ENCODE assay signal across 20 cellular contexts in the genomic region with DNA sequence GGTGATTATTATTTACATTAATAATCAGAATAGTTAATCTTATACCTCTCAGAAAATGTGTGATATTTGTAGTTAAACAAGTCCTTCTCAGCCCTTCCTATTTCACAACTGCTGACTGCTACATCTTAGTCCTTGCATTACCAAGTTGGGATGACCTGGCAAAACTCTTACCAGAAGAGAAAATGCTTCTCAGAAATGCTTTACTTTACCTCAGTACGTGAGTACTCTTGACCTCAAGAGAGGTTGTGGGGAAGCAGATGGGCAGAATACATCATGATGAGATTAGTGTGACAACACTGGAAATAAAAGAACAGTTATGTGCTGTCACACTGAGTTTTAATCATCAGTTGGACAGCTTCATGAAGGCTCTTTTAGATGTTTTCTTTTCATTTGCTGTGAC. TPM values are rescaled to one million over a fixed set of nuclear protein-coding genes. Genes with fewer than 3 reads are reported as not detected.
DNase-seq lines count a peak whose midpoint lies in the region; ATAC-seq, FAIRE-seq and TF ChIP-seq lines count a peak whose summit lies in the region.
"Had no signal": no experiment of that assay in that cellular context is flagged by ENCODE, and none has a peak within 500 bp of the region (broad histone marks: within the 10 kb centered on the region; RNA-seq: fewer than 3 reads in every experiment).

No MANE protein-coding gene starts in this region.

- H2AFZ ChIP-seq in keratinocyte (ENCODE audit: control insufficient read depth, low read length) (no peak overlapping the region), MM.1S (ENCODE audit: low read length) (no peak overlapping the region)

- dilution Hi-C loops in keratinocyte (cut with MboI; ENCODE audit: extremely low pct_ligation_motif_present, low sequenced_read_pairs): no loop called here

- H3K9me2 ChIP-seq in MM.1S (replicated peaks; ENCODE audit: insufficient read depth, low read length): no peaks in the 10 kb centered on the region

- no peaks in the 10 kb centered on the region for H3K4me1 Mint-ChIP-seq in WTC11
- H3K4me1 Mint-ChIP-seq: central memory CD8-positive, alpha-beta T cell had no signal

- no peaks in the 10 kb centered on the region for H3K4me1 ChIP-seq in keratinocyte (ENCODE audit: control insufficient read depth, extremely low read depth, insufficient read depth, low read length)
- no peaks in the 10 kb centered on the region for H3K4me1 ChIP-seq in MM.1S (ENCODE audit: low read length)

- H3K27me3 Mint-ChIP-seq in WTC11 (ENCODE audit: low read depth): no peaks in the 10 kb centered on the region
- H3K27me3 Mint-ChIP-seq: central memory CD8-positive, alpha-beta T cell had no signal

- ATAC-seq in WTC11 (no peak), HG03025 (IDR thresholded peaks at IDR 0.05; ENCODE audit: low FRiP score, unreplicated experiment) (no peak), GM21526 (IDR thresholded peaks at IDR 0.05; ENCODE audit: low FRiP score, unreplicated experiment) (no peak)
- ATAC-seq: left ventricle myocardium superior, mucosa of descending colon had no signal

- no peaks in the 10 kb centered on the region for H3K9me1 ChIP-seq in keratinocyte (ENCODE audit: control insufficient read depth, extremely low read depth, insufficient read depth, low read length)

- H3K27ac ChIP-seq in keratinocyte (ENCODE audit: control insufficient read depth, insufficient read depth, low read length): no peak overlapping the region
- no peak overlapping the region for H3K27ac ChIP-seq in MM.1S (ENCODE audit: low read length)
- H3K27ac ChIP-seq: esophagus muscularis mucosa, thyroid gland had no signal

- peak overlapping the region; percentile 29; the same call in 1 of the 2 replicates for H3K27ac Mint-ChIP-seq in WTC11

- peaks cover 20% of the 10 kb centered on the region for H3K36me3 Mint-ChIP-seq in WTC11

- FAIRE-seq in keratinocyte (lab: Jason Lieb, UNC): peak; percentile 5
- FAIRE-seq: GM18507 had no signal

- H3K9ac ChIP-seq in keratinocyte (ENCODE audit: control insufficient read depth, extremely low read depth, insufficient read depth, low read length) (no peak overlapping the region), MM.1S (ENCODE audit: low read length) (no peak overlapping the region)

- DNase-seq in AG10803 (ENCODE audit: low read depth) (peak; percentile 11), CD1c-positive myeloid dendritic cell (ENCODE audit: extremely low spot score) (peak; percentile 3), WTC11 (ENCODE audit: low spot score) (no peak), keratinocyte (ENCODE audit: low read depth, low spot score) (no peak), MM.1S (no peak), SHP77 treated with DMSO at 0.1 percent for 48 hours (lab: John Stamatoyannopoulos, UW) (no peak)
- DNase-seq: effector memory CD4-positive, alpha-beta T cell; glutamatergic neuron; left ventricle myocardium superior; mucosa of descending colon; NCI-H1048; NCI-H510A; SIG-M5; stimulated activated naive CD4-positive, alpha-beta T cell; thyroid gland had no signal

- H3K4me2 ChIP-seq in keratinocyte (ENCODE audit: control insufficient read depth, extremely low read depth, insufficient read depth, low read depth, low read length) (no peak overlapping the region), MM.1S (ENCODE audit: low read depth, low read length) (no peak overlapping the region)

- POLR2A ChIA-PET in WTC11 (lab: Charles Lee): interaction anchor here (0.6 kb wide), 1 partner anchor 51 kb away, joined by 6 read pairs; no protein-coding TSS in a partner anchor

- no peaks in the 10 kb centered on the region for H3K9me3 ChIP-seq in keratinocyte (ENCODE audit: control insufficient read depth, low read depth, low read length)
- H3K9me3 ChIP-seq in MM.1S (replicated peaks; ENCODE audit: insufficient read depth, low read length): no peaks in the 10 kb centered on the region
- H3K9me3 ChIP-seq: esophagus muscularis mucosa, mucosa of descending colon, thyroid gland had no signal

- H3F3A ChIP-seq in MM.1S (ENCODE audit: insufficient read depth, low read length): no peaks in the 10 kb centered on the region

- no peaks in the 10 kb centered on the region for H3K27me3 ChIP-seq in keratinocyte (ENCODE audit: control insufficient read depth, extremely low read depth, insufficient read depth, low read length)
- H3K27me3 ChIP-seq in MM.1S (replicated peaks; ENCODE audit: insufficient read depth, low read length): no peaks in the 10 kb centered on the region
- H3K27me3 ChIP-seq: esophagus muscularis mucosa, thyroid gland had no signal

- H3K79me2 ChIP-seq in keratinocyte (ENCODE audit: control insufficient read depth, insufficient read depth, low read length) (no peaks in the 10 kb centered on the region), MM.1S (ENCODE audit: low read length) (peaks cover 8% of the 10 kb centered on the region; the same call in 1 of the 2 replicates)

- H3K4me3 Mint-ChIP-seq in WTC11: no peak overlapping the region
- H3K4me3 Mint-ChIP-seq: central memory CD8-positive, alpha-beta T cell had no signal

- CTCF ChIA-PET in WTC11 (lab: Charles Lee): no interaction called here

- H3K4me3 ChIP-seq in AG10803 (ENCODE audit: low read length): no peak overlapping the region
- no peak overlapping the region for H3K4me3 ChIP-seq in keratinocyte (ENCODE audit: control insufficient read depth in 2 of 3, extremely low read depth in 1 of 3, insufficient read depth in 2 of 3, low read depth in 1 of 3, low read length in 3 of 3)
- H3K4me3 ChIP-seq in MM.1S (ENCODE audit: low read length): no peak overlapping the region
- H3K4me3 ChIP-seq: esophagus muscularis mucosa, mucosa of descending colon, thyroid gland had no signal

- H4K20me1 ChIP-seq in keratinocyte (ENCODE audit: control insufficient read depth, extremely low read depth, insufficient read depth, low read length): no peaks in the 10 kb centered on the region
- no peaks in the 10 kb centered on the region for H4K20me1 ChIP-seq in MM.1S (ENCODE audit: insufficient read depth, low read length)

- H3K9me3 Mint-ChIP-seq in WTC11: no peaks in the 10 kb centered on the region
- H3K9me3 Mint-ChIP-seq: central memory CD8-positive, alpha-beta T cell had no signal

- no peak for TF ChIP-seq CTCF in AG10803 (conservative IDR thresholded peaks at IDR 0.05; ENCODE audit: low read length)
- TF ChIP-seq CTCF in WTC11 (IDR thresholded peaks at IDR 0.05): no peak
- no peak for TF ChIP-seq CTCF in keratinocyte (optimal IDR thresholded peaks at IDR 0.05 in 1 of 3, IDR thresholded peaks at IDR 0.05 in 1 of 3, conservative IDR thresholded peaks at IDR 0.05 in 1 of 3; ENCODE audit: extremely low read depth in 1 of 3, insufficient read depth in 2 of 3, low read length in 3 of 3)
- no peak for TF ChIP-seq CTCF in MM.1S (IDR thresholded peaks at IDR 0.05; ENCODE audit: low read length)

- peaks cover 2 to 4% of the 10 kb centered on the region in 2 experiments for H3K36me3 ChIP-seq in keratinocyte (ENCODE audit: control insufficient read depth in 2 of 2, extremely low read depth in 1 of 2, insufficient read depth in 2 of 2, low read length in 2 of 2)
- H3K36me3 ChIP-seq in MM.1S (replicated peaks; ENCODE audit: insufficient read depth, low read length): no peaks in the 10 kb centered on the region
- H3K36me3 ChIP-seq: thyroid gland had no signal

TF ChIP-seq in WTC11, 78 proteins besides CTCF, POLR2A, EP300 and RAD21:
- TF ChIP-seq SMAD4 (CRISPR knock-in tag; IDR thresholded peaks at IDR 0.05) (no peak), CREM (CRISPR knock-in tag; IDR thresholded peaks at IDR 0.05) (no peak), ZNF671 (CRISPR knock-in tag; IDR thresholded peaks at IDR 0.05) (no peak), GABPB1 (CRISPR knock-in tag; IDR thresholded peaks at IDR 0.05) (no peak)

RNA-seq across cellular contexts. Expression of gene CFAP126, which starts 16.2 kb away (rescaled TPM):
- total RNA-seq in WTC11 (2021): not detected in 3 replicates
- polyA plus RNA-seq in keratinocyte: not detected in 3 replicates
- polyA plus RNA-seq in keratinocyte (2011; ENCODE audit: low read depth): not detected
- not detected in 2 replicates for polyA plus RNA-seq in keratinocyte (2011; cell fraction: cytosol; rRNA removed)
- not detected in 2 replicates for polyA plus RNA-seq in keratinocyte (2011; cell fraction: nucleus; rRNA removed)
- polyA plus RNA-seq in keratinocyte (2012; ENCODE audit: low replicate concordance): not detected in 2 replicates
- polyA minus RNA-seq in keratinocyte: not detected in 3 replicates
- polyA minus RNA-seq in keratinocyte (2011; cell fraction: cytosol; rRNA and poly(A)+ RNA removed): not detected
- polyA minus RNA-seq in keratinocyte (2011; cell fraction: nucleus; rRNA and poly(A)+ RNA removed): not detected in 2 replicates
- total RNA-seq: esophagus muscularis mucosa, left ventricle myocardium superior, mucosa of descending colon, thyroid gland had no signal

RNA-seq across cellular contexts. Expression of gene SDHC, which starts 37.3 kb away (rescaled TPM):
- 193 to 207 TPM (median 196 TPM) in 3 replicates for total RNA-seq in WTC11 (2021)
- polyA plus RNA-seq in keratinocyte: 362 to 518 TPM (median 401 TPM) in 3 replicates
- 20.6 TPM for polyA plus RNA-seq in keratinocyte (2011; ENCODE audit: low read depth)
- polyA plus RNA-seq in keratinocyte (2011; cell fraction: cytosol; rRNA removed): 394 and 510 TPM in 2 replicates
- 255 and 284 TPM in 2 replicates for polyA plus RNA-seq in keratinocyte (2011; cell fraction: nucleus; rRNA removed)
- 227 and 240 TPM in 2 replicates for polyA plus RNA-seq in keratinocyte (2012; ENCODE audit: low replicate concordance)
- polyA minus RNA-seq in keratinocyte: 124 to 170 TPM (median 154 TPM) in 3 replicates
- 98.6 TPM for polyA minus RNA-seq in keratinocyte (2011; cell fraction: cytosol; rRNA and poly(A)+ RNA removed)
- polyA minus RNA-seq in keratinocyte (2011; cell fraction: nucleus; rRNA and poly(A)+ RNA removed): 50.1 and 72.4 TPM in 2 replicates

RNA-seq across cellular contexts. Expression of gene MPZ, which starts 41.7 kb away (rescaled TPM):
- 3.2 to 5.5 TPM (median 5.2 TPM) in 3 replicates for total RNA-seq in WTC11 (2021)
- polyA plus RNA-seq in keratinocyte: 0.19 to 0.45 TPM (median 0.45 TPM) in 3 replicates
- not detected for polyA plus RNA-seq in keratinocyte (2011; ENCODE audit: low read depth)
- polyA plus RNA-seq in keratinocyte (2011; cell fraction: cytosol; rRNA removed): 0.16 TPM in 2 replicates
- 0.90 and 0.92 TPM in 2 replicates for polyA plus RNA-seq in keratinocyte (2011; cell fraction: nucleus; rRNA removed)
- 0.27 and 0.46 TPM in 2 replicates for polyA plus RNA-seq in keratinocyte (2012; ENCODE audit: low replicate concordance)
- polyA minus RNA-seq in keratinocyte: 0.33 to 0.92 TPM (median 0.74 TPM) in 3 replicates
- polyA minus RNA-seq in keratinocyte (2011; cell fraction: cytosol; rRNA and poly(A)+ RNA removed): not detected
- polyA minus RNA-seq in keratinocyte (2011; cell fraction: nucleus; rRNA and poly(A)+ RNA removed): not detected in 2 replicates

Comparison
In these comparisons a context has a peak if more than half of its experiments do, and no peak if none do; other contexts are left out.
1. DNase-seq: peak in AG10803 (single experiment) and CD1c-positive myeloid dendritic cell (single experiment); none in WTC11 (single experiment), keratinocyte (single experiment), MM.1S (single experiment) and SHP77 treated with DMSO at 0.1 percent for 48 hours (single experiment).